Comparison of ENCODE assay signal across 1 cellular context in genomic region chr2:216768908-216769401, GRCh38.
TF ChIP-seq lines count a peak whose summit lies in the region.

No MANE protein-coding gene starts in this region.

TF ChIP-seq in K562, 482 proteins besides CTCF, POLR2A, EP300 and RAD21 (continued from another document and continues in another):
- TF ChIP-seq ZBTB2 (IDR thresholded peaks at IDR 0.05), result no peak
- no peak for TF ChIP-seq HES1 (IDR thresholded peaks at IDR 0.05; ENCODE audit: low read depth)
- TF ChIP-seq ZNF263 (CRISPR knock-in tag; IDR thresholded peaks at IDR 0.05; ENCODE audit: borderline replicate concordance), result no peak
- no peak for TF ChIP-seq NFYB (IDR thresholded peaks at IDR 0.05; ENCODE audit: extremely low read depth, insufficient read length)
- no peak for TF ChIP-seq CHCHD3 (CRISPR knock-in tag; IDR thresholded peaks at IDR 0.05)
- no peak for TF ChIP-seq SIN3B (IDR thresholded peaks at IDR 0.05; ENCODE audit: low read depth)
- no peak for TF ChIP-seq PYGO2 (tag; IDR thresholded peaks at IDR 0.05)
- peak; percentile 21 for TF ChIP-seq HMGN3 (IDR thresholded peaks at IDR 0.05; ENCODE audit: borderline replicate concordance, extremely low read depth, insufficient read length, low read depth, low read length)
- no peak for TF ChIP-seq FIP1L1 (IDR thresholded peaks at IDR 0.05; ENCODE audit: low read depth, low read length, poor library complexity, severe bottlenecking)
- TF ChIP-seq PCBP1 (IDR thresholded peaks at IDR 0.05; ENCODE audit: low read depth, low read length, poor library complexity, severe bottlenecking), result no peak
- TF ChIP-seq SRSF9 (IDR thresholded peaks at IDR 0.05; ENCODE audit: borderline replicate concordance, low read depth, low read length), result no peak
- no peak for TF ChIP-seq ZFP30 (CRISPR knock-in tag; IDR thresholded peaks at IDR 0.05; ENCODE audit: borderline replicate concordance)
- no peak for TF ChIP-seq ERF (CRISPR knock-in tag; IDR thresholded peaks at IDR 0.05)
- TF ChIP-seq ZNF146 (CRISPR knock-in tag; IDR thresholded peaks at IDR 0.05; ENCODE audit: unreplicated experiment), result no peak
- no peak for TF ChIP-seq LCOR (CRISPR knock-in tag; IDR thresholded peaks at IDR 0.05)
- peak; percentile 42 for TF ChIP-seq PRDM10 (IDR thresholded peaks at IDR 0.05; ENCODE audit: partially characterized antibody)
- TF ChIP-seq ZNF12 (CRISPR knock-in tag; IDR thresholded peaks at IDR 0.05), result no peak
- TF ChIP-seq ZNF165 (CRISPR knock-in tag; IDR thresholded peaks at IDR 0.05; ENCODE audit: borderline replicate concordance), result no peak
- no peak for TF ChIP-seq RBM14 (IDR thresholded peaks at IDR 0.05; ENCODE audit: borderline replicate concordance, insufficient read depth, low read depth, low read length)
- TF ChIP-seq SLC30A9 (CRISPR knock-in tag; IDR thresholded peaks at IDR 0.05), result no peak
- TF ChIP-seq MCM7 (IDR thresholded peaks at IDR 0.05), result no peak
- TF ChIP-seq ZMIZ1 (IDR thresholded peaks at IDR 0.05; ENCODE audit: low read depth in 2 of 2, low read length in 2 of 2), result no peak
- no peak for TF ChIP-seq TEAD1 (CRISPR knock-in tag; IDR thresholded peaks at IDR 0.05)
- TF ChIP-seq VEZF1 (CRISPR knock-in tag; IDR thresholded peaks at IDR 0.05), result peak; percentile 39; the same call in 1 of the 2 replicates
- peak; percentile 61; the same call in 1 of the 2 replicates for TF ChIP-seq BHLHE40 (IDR thresholded peaks at IDR 0.05; ENCODE audit: low read length)
- no peak for TF ChIP-seq HNRNPLL (IDR thresholded peaks at IDR 0.05; ENCODE audit: low read depth, low read length, poor library complexity, severe bottlenecking)
- no peak for TF ChIP-seq PRMT5 (CRISPR knock-in tag; IDR thresholded peaks at IDR 0.05)
- no peak for TF ChIP-seq ZNF740 (CRISPR knock-in tag; IDR thresholded peaks at IDR 0.05)
- TF ChIP-seq ZNF740 (tag; IDR thresholded peaks at IDR 0.05), result no peak
- no peak for TF ChIP-seq SAP30 (IDR thresholded peaks at IDR 0.05; ENCODE audit: borderline replicate concordance, insufficient read depth, low read depth, low read length, poor library complexity, severe bottlenecking)
- no peak for TF ChIP-seq PREB (CRISPR knock-in tag; IDR thresholded peaks at IDR 0.05)
- no peak for TF ChIP-seq NFE2L1 (tag; IDR thresholded peaks at IDR 0.05; ENCODE audit: borderline replicate concordance, low read depth)
- TF ChIP-seq POLR2AphosphoS5 (IDR thresholded peaks at IDR 0.05; ENCODE audit: control insufficient read depth, insufficient read depth, low read depth, low read length), result no peak
- TF ChIP-seq ZNF507 (tag; conservative IDR thresholded peaks at IDR 0.05), result no peak
- TF ChIP-seq TSC22D4 (tag; IDR thresholded peaks at IDR 0.05), result no peak
- no peak for TF ChIP-seq ZNF212 (CRISPR knock-in tag; IDR thresholded peaks at IDR 0.05)
- TF ChIP-seq NCOR1 (IDR thresholded peaks at IDR 0.05), result peak; percentile 48; the same call in 1 of the 2 replicates
- TF ChIP-seq DACH1 (IDR thresholded peaks at IDR 0.05; ENCODE audit: partially characterized antibody), result no peak
- TF ChIP-seq ATF2 (CRISPR knock-in tag; IDR thresholded peaks at IDR 0.05), result no peak
- no peak for TF ChIP-seq PCBP2 (IDR thresholded peaks at IDR 0.05; ENCODE audit: low read depth, low read length, poor library complexity, severe bottlenecking)
- no peak for TF ChIP-seq TRIM28 (IDR thresholded peaks at IDR 0.05)
- no peak for TF ChIP-seq PHF8 (IDR thresholded peaks at IDR 0.05; ENCODE audit: borderline replicate concordance, low read length)
- no peak for TF ChIP-seq ZNF76 (CRISPR knock-in tag; IDR thresholded peaks at IDR 0.05; ENCODE audit: borderline replicate concordance)
- TF ChIP-seq E2F8 (IDR thresholded peaks at IDR 0.05; ENCODE audit: low read depth, partially characterized antibody), result no peak
- TF ChIP-seq ZC3H11A (IDR thresholded peaks at IDR 0.05; ENCODE audit: low read depth, low read length), result no peak
- peak; percentile 60; the same call in 1 of the 2 replicates for TF ChIP-seq SMARCE1 (IDR thresholded peaks at IDR 0.05)
